Comparison of ENCODE assay signal across 20 cellular contexts in the genomic region with DNA sequence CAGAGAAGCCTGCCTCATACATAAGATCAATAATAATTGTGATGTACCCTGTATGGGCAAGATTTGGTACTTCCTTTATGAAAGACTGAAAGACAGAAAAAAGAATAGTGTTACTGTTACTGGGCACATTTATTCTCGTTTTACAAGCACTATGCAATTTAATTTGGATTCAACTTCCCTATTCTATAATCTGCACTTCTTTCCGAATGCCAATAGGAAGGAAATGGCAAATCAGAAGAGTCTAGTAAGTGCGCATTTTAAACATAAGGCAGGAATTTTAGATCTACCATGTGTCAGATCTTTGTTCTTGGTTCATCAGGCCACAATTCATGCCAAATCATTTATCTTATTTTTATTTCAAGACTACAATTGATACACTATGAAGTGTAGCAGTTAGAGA.
"Had no signal": no experiment of that assay in that cellular context is flagged by ENCODE, and none has a peak within 500 bp of the region (broad histone marks: within the 10 kb centered on the region; RNA-seq: fewer than 3 reads in every experiment).

No MANE protein-coding gene starts in this region.

- H3K4me2 ChIP-seq: hepatocyte had no signal

- H3K27ac Mint-ChIP-seq: activated CD8-positive, alpha-beta T cell treated with anti-CD3 and anti-CD28 coated beads for 36 hours; activated naive CD4-positive, alpha-beta T cell treated with anti-CD3 and anti-CD28 coated beads, Interleukin-2, amount 50 U/mL, for 24 hours; natural killer cell; type B pancreatic cell had no signal

- ATAC-seq: activated CD8-positive, alpha-beta T cell treated with anti-CD3 and anti-CD28 coated beads for 36 hours; activated T-cell treated with anti-CD3 and anti-CD28 coated beads, Interleukin-2, amount 50 U/mL, for 4 hours; left lung; natural killer cell had no signal

- H3K9me3 Mint-ChIP-seq: activated CD8-positive, alpha-beta T cell treated with anti-CD3 and anti-CD28 coated beads for 36 hours; activated naive CD4-positive, alpha-beta T cell treated with anti-CD3 and anti-CD28 coated beads, Interleukin-2, amount 50 U/mL, for 24 hours; type B pancreatic cell had no signal

- H3K9me3 ChIP-seq: adrenal gland, left lung, suprapubic skin had no signal

- H3K36me3 Mint-ChIP-seq: activated naive CD4-positive, alpha-beta T cell treated with anti-CD3 and anti-CD28 coated beads, Interleukin-2, amount 50 U/mL, for 24 hours; natural killer cell; type B pancreatic cell had no signal

- H3K4me1 Mint-ChIP-seq: activated naive CD4-positive, alpha-beta T cell treated with anti-CD3 and anti-CD28 coated beads, Interleukin-2, amount 50 U/mL, for 24 hours; natural killer cell had no signal

- H3K79me2 ChIP-seq: hepatocyte had no signal

- H2AFZ ChIP-seq: hepatocyte had no signal

- H3K36me3 ChIP-seq: adrenal gland, cardiac muscle cell, left lung, suprapubic skin, WERI-Rb-1 had no signal

- H3K27ac ChIP-seq: adrenal gland, cardiac muscle cell, dorsolateral prefrontal cortex, hepatocyte, left lung, suprapubic skin, WERI-Rb-1 had no signal

- H3K27me3 Mint-ChIP-seq: activated CD8-positive, alpha-beta T cell treated with anti-CD3 and anti-CD28 coated beads for 36 hours; activated naive CD4-positive, alpha-beta T cell treated with anti-CD3 and anti-CD28 coated beads, Interleukin-2, amount 50 U/mL, for 24 hours had no signal

- DNase-seq: activated CD4-positive, alpha-beta T cell treated with anti-CD3 and anti-CD28 coated beads for 48 hours; activated CD8-positive, alpha-beta T cell treated with anti-CD3 and anti-CD28 coated beads for 36 hours; activated effector memory CD4-positive, alpha-beta T cell treated with Interleukin-2 at 50 U/mL for 16 hours; activated T-cell treated with anti-CD3 and anti-CD28 coated beads, Interleukin-2, amount 50 U/mL, for 4 hours; adrenal gland; dorsolateral prefrontal cortex; kidney; left lung; mesenchymal stem cell; natural killer cell; posterior cingulate gyrus; stimulated activated CD4-positive, alpha-beta T cell treated with anti-CD3 and anti-CD28 coated beads, Interleukin-2, amount 100 ng/mL, for 48 hours; stimulated activated naive CD4-positive, alpha-beta T cell; T-helper 9 cell; WERI-Rb-1 had no signal

- H3K4me1 ChIP-seq: adrenal gland, left lung, suprapubic skin had no signal

- H3K4me3 ChIP-seq: adrenal gland, cardiac muscle cell, dorsolateral prefrontal cortex, hepatocyte, left lung, suprapubic skin had no signal

- H3K4me3 Mint-ChIP-seq: activated CD8-positive, alpha-beta T cell treated with anti-CD3 and anti-CD28 coated beads for 36 hours; activated naive CD4-positive, alpha-beta T cell treated with anti-CD3 and anti-CD28 coated beads, Interleukin-2, amount 50 U/mL, for 24 hours; activated T-cell treated with anti-CD3 and anti-CD28 coated beads, Interleukin-2, amount 50 U/mL, for 4 hours; natural killer cell; type B pancreatic cell had no signal

- H3K27me3 ChIP-seq: adrenal gland, cardiac muscle cell, dorsolateral prefrontal cortex, hepatocyte, left lung, suprapubic skin had no signal
